1 cellular context compared by ENCODE assay signal in genomic region chr2:159906315-159906714, GRCh38.
TF ChIP-seq lines count a peak whose summit lies in the region.

No MANE protein-coding gene starts in this region.

TF ChIP-seq in GM12878, 131 proteins besides CTCF, POLR2A, EP300 and RAD21 (continued from another document):
- no peak for TF ChIP-seq ATF3 (IDR thresholded peaks at IDR 0.05; ENCODE audit: borderline replicate concordance, extremely low read depth, low read depth, low read length)
- TF ChIP-seq HCFC1 (IDR thresholded peaks at IDR 0.05; ENCODE audit: low read length) = no peak
- 0 out of 2 replicates have a peak, but pooled peaks have one; percentile 19 for TF ChIP-seq ZNF687 (IDR thresholded peaks at IDR 0.05)
- TF ChIP-seq IKZF2 (IDR thresholded peaks at IDR 0.05) = peak in 1 of 2 experiments; percentile 10; a peak in 2 of 4 replicates
- no peak for TF ChIP-seq TCF3 (IDR thresholded peaks at IDR 0.05; ENCODE audit: borderline replicate concordance, insufficient read depth, low read depth, low read length)
- no peak for TF ChIP-seq CREB1 (IDR thresholded peaks at IDR 0.05; ENCODE audit: low read depth)
- TF ChIP-seq HDAC2 (IDR thresholded peaks at IDR 0.05) = no peak
- no peak for TF ChIP-seq NFIC (IDR thresholded peaks at IDR 0.05; ENCODE audit: low read depth, low read length)
